Comparison of ENCODE assay signal across 13 cellular contexts in genomic region chr15:64527263-64527984, GRCh38.
DNase-seq lines count a peak whose midpoint lies in the region; ATAC-seq, FAIRE-seq and TF ChIP-seq lines count a peak whose summit lies in the region.
"Had no signal": no experiment of that assay in that cellular context is flagged by ENCODE, and none has a peak within 500 bp of the region (broad histone marks: within the 10 kb centered on the region; RNA-seq: fewer than 3 reads in every experiment).

No MANE protein-coding gene starts in this region.

- no peaks in the 10 kb centered on the region for H3K9me3 Mint-ChIP-seq in MCF 10A (ENCODE audit: unreplicated experiment)
- H3K9me3 Mint-ChIP-seq: activated CD4-positive, alpha-beta memory T cell treated with anti-CD3 and anti-CD28 coated beads, Interleukin-2, amount 10 ng/mL, durations not matched to agents 7 days and 5 days had no signal

- TF ChIP-seq POLR2A in breast epithelium (IDR thresholded peaks at IDR 0.05) (no peak), upper lobe of left lung (IDR thresholded peaks at IDR 0.05) (no peak)

- intact Hi-C loops in MCF 10A (cut with micrococcal nuclease) (no loop called here), breast epithelium (cut with DNase I; ENCODE audit: low total_unique reads) (no loop called here), dorsolateral prefrontal cortex (cut with DNase I) (loop anchor here in 1 of 2 donors (10.0 kb wide), 1 partner anchor 137 kb away; no protein-coding TSS in a partner anchor)

- H3K27ac Mint-ChIP-seq in MCF 10A (ENCODE audit: low read depth, unreplicated experiment): peak overlapping the region; percentile 10
- H3K27ac Mint-ChIP-seq: activated CD4-positive, alpha-beta memory T cell treated with anti-CD3 and anti-CD28 coated beads, Interleukin-2, amount 10 ng/mL, durations not matched to agents 7 days and 5 days had no signal

- peaks cover 14% of the 10 kb centered on the region for H3K36me3 Mint-ChIP-seq in MCF 10A (ENCODE audit: insufficient read depth, unreplicated experiment)

- POLR2A ChIA-PET in MCF 10A (lab: Yijun Ruan, JAX): no interaction called here

- H3K27me3 ChIP-seq in breast epithelium: no peaks in the 10 kb centered on the region
- H3K27me3 ChIP-seq in dorsolateral prefrontal cortex: no peaks in the 10 kb centered on the region
- H3K27me3 ChIP-seq in upper lobe of left lung: no peaks in the 10 kb centered on the region
- H3K27me3 ChIP-seq: colonic mucosa had no signal

- H3K27me3 Mint-ChIP-seq in MCF 10A (ENCODE audit: insufficient read depth, unreplicated experiment): no peaks in the 10 kb centered on the region
- H3K27me3 Mint-ChIP-seq: activated CD4-positive, alpha-beta memory T cell treated with anti-CD3 and anti-CD28 coated beads, Interleukin-2, amount 10 ng/mL, durations not matched to agents 7 days and 5 days had no signal

- H3K4me1 Mint-ChIP-seq in MCF 10A (ENCODE audit: insufficient read depth, unreplicated experiment): peaks cover 16% of the 10 kb centered on the region

- H3K9me3 ChIP-seq in breast epithelium: no peaks in the 10 kb centered on the region
- H3K9me3 ChIP-seq in upper lobe of left lung: no peaks in the 10 kb centered on the region
- H3K9me3 ChIP-seq: colonic mucosa had no signal

- FAIRE-seq in urothelium cell line (lab: Jason Lieb, UNC): no peak

- H3K36me3 ChIP-seq in breast epithelium: no peaks in the 10 kb centered on the region
- peaks cover 0 to 7% (median 0%) of the 10 kb centered on the region in 4 donors for H3K36me3 ChIP-seq in upper lobe of left lung
- H3K36me3 ChIP-seq: colonic mucosa had no signal

- ATAC-seq in SK-N-SH treated with all-trans-retinoic acid at 6 μM for 48 hours: peak; percentile 80
- no peak for ATAC-seq in GM21576 (IDR thresholded peaks at IDR 0.05; ENCODE audit: unreplicated experiment)
- no peak for ATAC-seq in upper lobe of left lung (ENCODE audit: low FRiP score in 2 of 2)
- ATAC-seq: sciatic nerve had no signal

- H3K4me1 ChIP-seq in breast epithelium (peaks cover 0 to 10% of the 10 kb centered on the region in 2 donors), upper lobe of left lung (peaks cover under 1 to 12% (median 4%) of the 10 kb centered on the region in 4 donors)
- H3K4me1 ChIP-seq: colonic mucosa had no signal

- TF ChIP-seq EP300 in upper lobe of left lung (IDR thresholded peaks at IDR 0.05): no peak

- DNase-seq in MCF 10A (ENCODE audit: unreplicated experiment) (peak; percentile 42), breast epithelium (ENCODE audit: low spot score in 2 of 2) (no peak), fibroblast of gingiva (ENCODE audit: low read depth) (peak; percentile 35), urothelium cell line (ENCODE audit: low spot score) (peak; percentile 64), dorsolateral prefrontal cortex (no peak), upper lobe of left lung (no peak)
- DNase-seq: activated CD4-positive, alpha-beta memory T cell treated with anti-CD3 and anti-CD28 coated beads, Interleukin-2, amount 10 ng/mL, durations not matched to agents 7 days and 5 days; colonic mucosa; H7; stimulated activated CD8-positive, alpha-beta memory T cell treated with anti-CD3 and anti-CD28 coated beads, Interleukin-4, amount 100 ng/mL, for 48 hours had no signal

- no peak overlapping the region for H3K4me3 Mint-ChIP-seq in MCF 10A (ENCODE audit: unreplicated experiment)
- H3K4me3 Mint-ChIP-seq: activated CD4-positive, alpha-beta memory T cell treated with anti-CD3 and anti-CD28 coated beads, Interleukin-2, amount 10 ng/mL, durations not matched to agents 7 days and 5 days had no signal

- no TSS peak for BruUV-seq in MCF 10A (replicated peaks; lab: Mats Ljungman, UMichigan)

- H3K4me3 ChIP-seq in breast epithelium (no peak overlapping the region), dorsolateral prefrontal cortex (no peak overlapping the region), upper lobe of left lung (no peak overlapping the region)
- H3K4me3 ChIP-seq: colonic mucosa had no signal

- CTCF ChIA-PET in MCF 10A (lab: Yijun Ruan, JAX): no interaction called here

- TF ChIP-seq CTCF in MCF 10A (IDR thresholded peaks at IDR 0.05; ENCODE audit: unreplicated experiment) (no peak), breast epithelium (IDR thresholded peaks at IDR 0.05) (no peak), dorsolateral prefrontal cortex (IDR thresholded peaks at IDR 0.05 in 54 of 56, conservative IDR thresholded peaks at IDR 0.05 in 2 of 56; ENCODE audit: low read depth in 1 of 56, partially characterized antibody in 56 of 56) (no peak), upper lobe of left lung (IDR thresholded peaks at IDR 0.05) (no peak)

- 79 to 82% methylated on average over 4 of the region's 4 CpGs for WGBS in upper lobe of left lung, 2 donors

- H3K27ac ChIP-seq in breast epithelium: no peak overlapping the region
- H3K27ac ChIP-seq in dorsolateral prefrontal cortex: peak overlapping the region in 3 of 59 donors; percentile 36 to 96 (median 95)
- H3K27ac ChIP-seq in upper lobe of left lung: no peak overlapping the region
- H3K27ac ChIP-seq: colonic mucosa had no signal

TF ChIP-seq in SK-N-SH treated with all-trans-retinoic acid at 6 μM for 48 hours, 23 proteins besides CTCF, POLR2A, EP300 and RAD21:
- TF ChIP-seq PPARA (CRISPR knock-in tag; IDR thresholded peaks at IDR 0.05; ENCODE audit: borderline replicate concordance) (no peak), CSDC2 (CRISPR knock-in tag; IDR thresholded peaks at IDR 0.05) (no peak), ISL1 (CRISPR knock-in tag; IDR thresholded peaks at IDR 0.05) (no peak), ZNF8 (CRISPR knock-in tag; IDR thresholded peaks at IDR 0.05) (no peak), PATZ1 (CRISPR knock-in tag; IDR thresholded peaks at IDR 0.05; ENCODE audit: borderline replicate concordance) (no peak), ESRRG (CRISPR knock-in tag; IDR thresholded peaks at IDR 0.05) (no peak), OSR1 (CRISPR knock-in tag; IDR thresholded peaks at IDR 0.05) (no peak)

Comparison
In these comparisons a context has a peak if more than half of its experiments do, and no peak if none do; other contexts are left out.
1. DNase-seq: peak in MCF 10A (single experiment), fibroblast of gingiva (single experiment) and urothelium cell line (single experiment); none in breast epithelium (0 of 2), dorsolateral prefrontal cortex (0 of 10) and upper lobe of left lung (0 of 2).